ENCODE assay signal across 22 cellular contexts in genomic region chr3:43818229-43818628, GRCh38.
"Had no signal": no experiment of that assay in that cellular context is flagged by ENCODE, and none has a peak within 500 bp of the region (broad histone marks: within the 10 kb centered on the region; RNA-seq: fewer than 3 reads in every experiment).

No MANE protein-coding gene starts in this region.

- H3K36me3 ChIP-seq: left ventricle myocardium inferior, ovary, right atrium auricular region, right lobe of liver, tibial nerve, uterus had no signal

- H3K27ac Mint-ChIP-seq: immature natural killer cell; memory B cell; naive thymus-derived CD4-positive, alpha-beta T cell; natural killer cell treated with Interleukin-12 subunit alpha and Interleukin-12 subunit beta and Interleukin-15 and Interleukin-18, amount 100 ng/mL, for 72 hours; progenitor cell of endocrine pancreas; stimulated activated naive CD8-positive, alpha-beta T cell treated with anti-CD3 and anti-CD28 coated beads, Interleukin-15, amount 100 ng/mL, for 72 hours; type B pancreatic cell had no signal

- DNase-seq: hypothalamus; immature natural killer cell; left ventricle myocardium inferior; midbrain; mucosa of descending colon; naive thymus-derived CD4-positive, alpha-beta T cell; ovary; right lobe of liver; stimulated activated CD4-positive, alpha-beta T cell treated with anti-CD3 and anti-CD28 coated beads, Interleukin-2, amount 100 ng/mL, for 48 hours; stimulated activated CD4-positive, alpha-beta T cell treated with anti-CD3 and anti-CD28 coated beads, Interleukin-4, amount 100 ng/mL, for 4 hours; stimulated activated CD8-positive, alpha-beta memory T cell treated with anti-CD3 and anti-CD28 coated beads, Interleukin-4, amount 100 ng/mL, for 48 hours; stimulated activated naive CD4-positive, alpha-beta T cell treated with Interleukin-2 at 50 U/mL for 16 hours; stimulated activated naive CD8-positive, alpha-beta T cell treated with anti-CD3 and anti-CD28 coated beads, Interleukin-15, amount 100 ng/mL, for 72 hours; substantia nigra; uterus had no signal

- H3K4me1 Mint-ChIP-seq: memory B cell; naive thymus-derived CD4-positive, alpha-beta T cell; stimulated activated naive CD8-positive, alpha-beta T cell treated with anti-CD3 and anti-CD28 coated beads, Interleukin-15, amount 100 ng/mL, for 72 hours had no signal

- H3K4me2 ChIP-seq: smooth muscle cell had no signal

- H3K4me1 ChIP-seq: left ventricle myocardium inferior, right atrium auricular region, right lobe of liver, tibial nerve, uterus had no signal

- H3K9me3 ChIP-seq: left ventricle myocardium inferior, mucosa of descending colon, ovary, right atrium auricular region, right lobe of liver, tibial nerve, uterus had no signal

- H3K4me3 ChIP-seq: left ventricle myocardium inferior, mucosa of descending colon, ovary, right atrium auricular region, right lobe of liver, smooth muscle cell, tibial nerve, uterus had no signal

- H3K9me3 Mint-ChIP-seq: memory B cell; natural killer cell treated with Interleukin-12 subunit alpha and Interleukin-12 subunit beta and Interleukin-15 and Interleukin-18, amount 100 ng/mL, for 72 hours; stimulated activated naive CD8-positive, alpha-beta T cell treated with anti-CD3 and anti-CD28 coated beads, Interleukin-15, amount 100 ng/mL, for 72 hours; type B pancreatic cell had no signal

- H3K4me3 Mint-ChIP-seq: immature natural killer cell; memory B cell; naive thymus-derived CD4-positive, alpha-beta T cell; natural killer cell treated with Interleukin-12 subunit alpha and Interleukin-12 subunit beta and Interleukin-15 and Interleukin-18, amount 100 ng/mL, for 72 hours; stimulated activated naive CD8-positive, alpha-beta T cell treated with anti-CD3 and anti-CD28 coated beads, Interleukin-15, amount 100 ng/mL, for 72 hours; type B pancreatic cell had no signal

- H3K27me3 ChIP-seq: ovary, right atrium auricular region, right lobe of liver, tibial nerve, uterus had no signal

- H3K36me3 Mint-ChIP-seq: immature natural killer cell; memory B cell; naive thymus-derived CD4-positive, alpha-beta T cell; natural killer cell treated with Interleukin-12 subunit alpha and Interleukin-12 subunit beta and Interleukin-15 and Interleukin-18, amount 100 ng/mL, for 72 hours; type B pancreatic cell had no signal

- ATAC-seq: mucosa of descending colon; naive thymus-derived CD4-positive, alpha-beta T cell; right lobe of liver had no signal

- H3K27ac ChIP-seq: left ventricle myocardium inferior, ovary, right atrium auricular region, right lobe of liver, tibial nerve, uterus had no signal
